8 cellular contexts compared by ENCODE assay signal in genomic region chr15:96353931-96354730, GRCh38. TPM values are rescaled to one million over a fixed set of nuclear protein-coding genes. Genes with fewer than 3 reads are reported as not detected.
DNase-seq lines count a peak whose midpoint lies in the region; ATAC-seq and TF ChIP-seq lines count a peak whose summit lies in the region.

No MANE protein-coding gene starts in this region.

- no peaks in the 10 kb centered on the region for H3K36me3 Mint-ChIP-seq in neural crest cell (ENCODE audit: low read depth)

- H3K27ac Mint-ChIP-seq in neural crest cell (ENCODE audit: unreplicated experiment), result peak overlapping the region; percentile 89

- peaks cover 24% of the 10 kb centered on the region for H3K4me1 ChIP-seq in Panc1 (ENCODE audit: control insufficient read depth, insufficient read depth, low read length)

- POLR2A ChIA-PET in Panc1 (lab: Charles Lee), result no interaction called here

- CTCF ChIA-PET in Panc1 (lab: Charles Lee), result interaction anchor here (0.6 to 1.2 kb wide), 4 partner anchors 18 to 1202 kb away, joined by 3 to 5 read pairs (median 3); no protein-coding TSS in a partner anchor

- H3K27ac ChIP-seq in Panc1 (ENCODE audit: low read length), result peak overlapping the region; percentile 71

- in situ Hi-C loops in Panc1 (cut with HindIII; ENCODE audit: low pct_unique_long_range_greater_than_20kb, low sequenced_read_pairs), result no loop called here

- peak overlapping the region; percentile 83 for H3K4me3 Mint-ChIP-seq in neural crest cell

- no peak for TF ChIP-seq POLR2A in erythroblast (IDR thresholded peaks at IDR 0.05; ENCODE audit: low read length)

- peaks cover 77% of the 10 kb centered on the region for H3K4me1 Mint-ChIP-seq in neural crest cell

- H3K4me3 ChIP-seq in AG09309 (ENCODE audit: control insufficient read depth, low read depth, low read length) (peak overlapping the region; percentile 72), Panc1 (ENCODE audit: low read depth in 2 of 2, low read length in 2 of 2) (peak overlapping the region; percentile 55 to 73), fibroblast of the aortic adventitia (ENCODE audit: low read depth, low read length) (peak overlapping the region; percentile 75)

- no TSS peak for BruUV-seq in Panc1 (replicated peaks; lab: Mats Ljungman, UMichigan)

- H3K27me3 Mint-ChIP-seq in neural crest cell (ENCODE audit: low read depth), result peaks cover 70% of the 10 kb centered on the region

- H3K9me3 Mint-ChIP-seq in neural crest cell, result no peaks in the 10 kb centered on the region

- no peaks in the 10 kb centered on the region for H3K36me3 ChIP-seq in Panc1 (ENCODE audit: control insufficient read depth, insufficient read depth, low read length)

- peak; percentile 71 for TF ChIP-seq CTCF in AG09309 (IDR thresholded peaks at IDR 0.05; ENCODE audit: control insufficient read depth, insufficient read depth, low read depth, low read length, missing control alignments)
- TF ChIP-seq CTCF in Panc1 (IDR thresholded peaks at IDR 0.05), result peak; percentile 95
- peak; percentile 77 for TF ChIP-seq CTCF in fibroblast of the aortic adventitia (IDR thresholded peaks at IDR 0.05; ENCODE audit: insufficient read depth, low read length)
- TF ChIP-seq CTCF in neural crest cell (conservative IDR thresholded peaks at IDR 0.05), result peak; percentile 62

- intact Hi-C loops in Panc1 (cut with micrococcal nuclease; ENCODE audit: unreplicated experiment), result no loop called here

- peak; percentile 77 for ATAC-seq in Panc1
- ATAC-seq in HG03095 (IDR thresholded peaks at IDR 0.05; ENCODE audit: unreplicated experiment), result no peak

- DNase-seq in AG09309 (ENCODE audit: low read depth), result no peak
- no peak for DNase-seq in Panc1 (ENCODE audit: low read depth, low spot score)
- peak; percentile 54 for DNase-seq in fibroblast of the aortic adventitia (ENCODE audit: low read depth)
- peak; percentile 75 for DNase-seq in neural crest cell (ENCODE audit: low read depth, low spot score)
- no peak for DNase-seq in activated CD4-positive, CD25-positive, alpha-beta regulatory T cell (lab: John Stamatoyannopoulos, UW)
- DNase-seq in erythroblast (lab: John Stamatoyannopoulos, UW), result no peak
- DNase-seq in activated naive CD4-positive, alpha-beta T cell treated with Interleukin-2 at 50 U/mL for 16 hours, result no peak

- no peaks in the 10 kb centered on the region for H3K9me3 ChIP-seq in Panc1 (ENCODE audit: control insufficient read depth, insufficient read depth, low read depth, low read length)

- no peaks in the 10 kb centered on the region for H3K27me3 ChIP-seq in Panc1 (ENCODE audit: control insufficient read depth, insufficient read depth, low read length)

RNA-seq across cellular contexts. Expression of gene NR2F2, which starts 23.6 kb away (rescaled TPM):
- 53.7 TPM for total RNA-seq in Panc1 (2021; ENCODE audit: unreplicated experiment)
- 108 TPM for polyA plus RNA-seq in Panc1 (2012; ENCODE audit: insufficient read length)
- 15.5 and 20.2 TPM in 2 replicates for total RNA-seq in fibroblast of the aortic adventitia (ENCODE audit: low replicate concordance)
- 147 and 150 TPM in 2 replicates for total RNA-seq in neural crest cell

Comparison
In these comparisons a context has a peak if more than half of its experiments do, and no peak if none do; other contexts are left out.
1. DNase-seq: peak in fibroblast of the aortic adventitia (single experiment) and neural crest cell (single experiment); none in AG09309 (single experiment), Panc1 (single experiment), activated CD4-positive, CD25-positive, alpha-beta regulatory T cell (0 of 4), erythroblast (0 of 2) and activated naive CD4-positive, alpha-beta T cell treated with Interleukin-2 at 50 U/mL for 16 hours (single experiment).
2. Peak in every context shown above with its lines, with median percentiles within 50 percentile points of each other: H3K4me3 ChIP-seq and CTCF ChIP-seq.